ENCODE assay signal across 12 cellular contexts in genomic region chr10:13668126-13668525, GRCh38.
DNase-seq lines count a peak whose midpoint lies in the region; ATAC-seq and TF ChIP-seq lines count a peak whose summit lies in the region.
"Had no signal": no experiment of that assay in that cellular context is flagged by ENCODE, and none has a peak within 500 bp of the region (broad histone marks: within the 10 kb centered on the region; RNA-seq: fewer than 3 reads in every experiment).

No MANE protein-coding gene starts in this region.

- H3K27me3 ChIP-seq in mesenchymal stem cell (ENCODE audit: control insufficient read depth in 1 of 2, insufficient read depth in 1 of 2, low read length in 2 of 2) (no peaks in the 10 kb centered on the region), left lung (no peaks in the 10 kb centered on the region), neuronal stem cell (ENCODE audit: control insufficient read depth in 3 of 3, insufficient read depth in 3 of 3, low read depth in 1 of 3, low read length in 3 of 3) (no peaks in the 10 kb centered on the region), adrenal gland (no peaks in the 10 kb centered on the region)

- H3K4me1 ChIP-seq in mesenchymal stem cell (ENCODE audit: control insufficient read depth, insufficient read depth, low read depth, low read length), result peaks cover 25% of the 10 kb centered on the region
- H3K4me1 ChIP-seq in left lung, result peaks cover 0 to 10% of the 10 kb centered on the region in 2 donors
- peaks cover 7 to 18% of the 10 kb centered on the region in 2 donors for H3K4me1 ChIP-seq in neuronal stem cell (ENCODE audit: control insufficient read depth in 2 of 2, insufficient read depth in 1 of 2, low read depth in 1 of 2, low read length in 2 of 2)
- H3K4me1 ChIP-seq in adrenal gland (replicated peaks in 1 of 2), result no peaks in the 10 kb centered on the region

- no peak overlapping the region for H2BK5ac ChIP-seq in mesenchymal stem cell (ENCODE audit: low read depth, low read length, poor library complexity, severe bottlenecking)
- H2BK5ac ChIP-seq in neuronal stem cell (ENCODE audit: low read length), result no peak overlapping the region

- H3K4me2 ChIP-seq in mesenchymal stem cell (ENCODE audit: low read length, poor library complexity, severe bottlenecking) (no peak overlapping the region), neuronal stem cell (ENCODE audit: insufficient read depth, low read length, poor library complexity, severe bottlenecking) (no peak overlapping the region)

- intact Hi-C loops in left lung (cut with DNase I) (no loop called here), adrenal gland (cut with DNase I) (no loop called here)

- H4K8ac ChIP-seq in mesenchymal stem cell (ENCODE audit: low read length) (no peak overlapping the region), neuronal stem cell (ENCODE audit: low read depth, low read length) (no peak overlapping the region)

- H2BK12ac ChIP-seq in mesenchymal stem cell (ENCODE audit: low read length in 2 of 2) (no peak overlapping the region), neuronal stem cell (ENCODE audit: low read length) (no peak overlapping the region)

- H3K27ac ChIP-seq in mesenchymal stem cell (ENCODE audit: low read length, poor library complexity, severe bottlenecking) (no peak overlapping the region), left lung (no peak overlapping the region), neuronal stem cell (replicated peaks; ENCODE audit: low read length) (no peak overlapping the region), adrenal gland (no peak overlapping the region)

- no peak overlapping the region for H2AFZ ChIP-seq in mesenchymal stem cell (ENCODE audit: low read depth, low read length)
- no peak overlapping the region for H2AFZ ChIP-seq in neuronal stem cell (ENCODE audit: low read length)

- TF ChIP-seq POLR2A in adrenal gland (IDR thresholded peaks at IDR 0.05), result no peak

- H3K23ac ChIP-seq in mesenchymal stem cell (ENCODE audit: low read length in 2 of 2) (no peak overlapping the region), neuronal stem cell (ENCODE audit: low read depth, low read length, poor library complexity) (no peak overlapping the region)

- H2BK120ac ChIP-seq in mesenchymal stem cell (ENCODE audit: low read depth, low read length) (no peak overlapping the region), neuronal stem cell (ENCODE audit: low read depth, low read length) (no peak overlapping the region)

- H3K36me3 ChIP-seq in mesenchymal stem cell (ENCODE audit: control insufficient read depth in 1 of 2, insufficient read depth in 2 of 2, low read depth in 1 of 2, low read length in 2 of 2) (peaks cover 66 to 95% of the 10 kb centered on the region in 2 experiments), left lung (peaks cover 0 to 54% of the 10 kb centered on the region in 2 donors), neuronal stem cell (replicated peaks in 1 of 2; ENCODE audit: control insufficient read depth in 2 of 2, insufficient read depth in 2 of 2, low read length in 2 of 2) (peaks cover 24 to 97% of the 10 kb centered on the region in 2 donors), adrenal gland (replicated peaks in 1 of 2) (peaks cover 0 to 14% of the 10 kb centered on the region in 2 donors)

- H3K9ac ChIP-seq in mesenchymal stem cell (ENCODE audit: low read length) (no peak overlapping the region), neuronal stem cell (ENCODE audit: low read depth, low read length, poor library complexity) (no peak overlapping the region)

- H3K14ac ChIP-seq in mesenchymal stem cell (ENCODE audit: low read length in 2 of 2) (no peak overlapping the region), neuronal stem cell (ENCODE audit: low read length) (no peak overlapping the region)

- H3K79me1 ChIP-seq in mesenchymal stem cell (replicated peaks; ENCODE audit: low read length, poor library complexity, severe bottlenecking), result peaks cover 33% of the 10 kb centered on the region
- H3K79me1 ChIP-seq in neuronal stem cell (ENCODE audit: low read depth, low read length), result peaks cover 2% of the 10 kb centered on the region

- WGBS in mesenchymal stem cell, result 97% methylated on average over 4 of the region's 4 CpGs
- WGBS in neuronal stem cell (ENCODE audit: extremely low coverage in 2 of 2, insufficient read length in 2 of 2, insufficient replicate concordance in 1 of 2), 2 donors, result no CpG with 5 or more reads among the region's 4 CpGs
- WGBS in adrenal gland, 4 donors, result 51 to 61% (median 60%) methylated on average over 4 of the region's 4 CpGs

- no peak overlapping the region for H4K91ac ChIP-seq in mesenchymal stem cell (ENCODE audit: low read length)
- H4K91ac ChIP-seq in neuronal stem cell (ENCODE audit: low read depth, low read length, poor library complexity), result no peak overlapping the region

- H2BK15ac ChIP-seq in mesenchymal stem cell (ENCODE audit: low read depth, poor library complexity, severe bottlenecking) (no peak overlapping the region), neuronal stem cell (ENCODE audit: low read length) (no peak overlapping the region)

- no peak for ATAC-seq in left lung
- ATAC-seq: K562 had no signal

- H2AK5ac ChIP-seq in mesenchymal stem cell (ENCODE audit: low read length, severe bottlenecking) (peak overlapping the region; percentile 72), neuronal stem cell (ENCODE audit: low read depth, low read length) (no peak overlapping the region)

- H3K4ac ChIP-seq in mesenchymal stem cell (ENCODE audit: low read depth in 1 of 2, low read length in 2 of 2), result no peak overlapping the region
- no peak overlapping the region for H3K4ac ChIP-seq in neuronal stem cell (ENCODE audit: low read length)

- peak in 33 of 58 donors; percentile 14 to 82 (median 46) for DNase-seq in anterior cingulate cortex (lab: John Stamatoyannopoulos, UW)
- DNase-seq in mesenchymal stem cell, result no peak
- peak; percentile 72 for DNase-seq in pons (ENCODE audit: low spot score)
- no peak for DNase-seq in left lung
- no peak for DNase-seq in neuronal stem cell (ENCODE audit: low spot score)
- DNase-seq in adrenal gland, result no peak
- DNase-seq in stimulated activated CD4-positive, alpha-beta T cell treated with anti-CD3 and anti-CD28 coated beads, Interleukin-15, amount 100 ng/mL, for 24 hours, result no peak
- DNase-seq: ACHN; Calu3; CD4-positive, alpha-beta T cell; NCI-H1694 had no signal

- no peaks in the 10 kb centered on the region for H3K9me3 ChIP-seq in mesenchymal stem cell (ENCODE audit: control insufficient read depth, low read length)
- H3K9me3 ChIP-seq in left lung, result no peaks in the 10 kb centered on the region
- peaks cover 3 to 17% of the 10 kb centered on the region in 2 donors for H3K9me3 ChIP-seq in neuronal stem cell (replicated peaks in 1 of 2; ENCODE audit: control insufficient read depth in 2 of 2, insufficient read depth in 1 of 2, low read depth in 1 of 2, low read length in 2 of 2)
- H3K9me3 ChIP-seq in adrenal gland (replicated peaks in 1 of 3), result no peaks in the 10 kb centered on the region

- H3K18ac ChIP-seq in mesenchymal stem cell (ENCODE audit: low read depth in 1 of 2, low read length in 2 of 2) (no peak overlapping the region), neuronal stem cell (ENCODE audit: low read length) (no peak overlapping the region)

- no peak for TF ChIP-seq CTCF in left lung (IDR thresholded peaks at IDR 0.05)
- no peak for TF ChIP-seq CTCF in adrenal gland (IDR thresholded peaks at IDR 0.05)

- H3K4me3 ChIP-seq in mesenchymal stem cell (ENCODE audit: insufficient read depth in 1 of 2, low read depth in 1 of 2, low read length in 2 of 2) (no peak overlapping the region), left lung (no peak overlapping the region), neuronal stem cell (ENCODE audit: low read length in 2 of 2) (no peak overlapping the region), adrenal gland (no peak overlapping the region)
- H3K4me3 ChIP-seq: K562 had no signal

Comparison
In these comparisons a context has a peak if more than half of its experiments do, and no peak if none do; other contexts are left out.
1. DNase-seq: peak in anterior cingulate cortex (33 of 58) and pons (single experiment); none in mesenchymal stem cell (single experiment), left lung (0 of 2), neuronal stem cell (single experiment), adrenal gland (0 of 7) and stimulated activated CD4-positive, alpha-beta T cell treated with anti-CD3 and anti-CD28 coated beads, Interleukin-15, amount 100 ng/mL, for 24 hours (single experiment).